Comparison of ENCODE assay signal across 8 cellular contexts in the genomic region with DNA sequence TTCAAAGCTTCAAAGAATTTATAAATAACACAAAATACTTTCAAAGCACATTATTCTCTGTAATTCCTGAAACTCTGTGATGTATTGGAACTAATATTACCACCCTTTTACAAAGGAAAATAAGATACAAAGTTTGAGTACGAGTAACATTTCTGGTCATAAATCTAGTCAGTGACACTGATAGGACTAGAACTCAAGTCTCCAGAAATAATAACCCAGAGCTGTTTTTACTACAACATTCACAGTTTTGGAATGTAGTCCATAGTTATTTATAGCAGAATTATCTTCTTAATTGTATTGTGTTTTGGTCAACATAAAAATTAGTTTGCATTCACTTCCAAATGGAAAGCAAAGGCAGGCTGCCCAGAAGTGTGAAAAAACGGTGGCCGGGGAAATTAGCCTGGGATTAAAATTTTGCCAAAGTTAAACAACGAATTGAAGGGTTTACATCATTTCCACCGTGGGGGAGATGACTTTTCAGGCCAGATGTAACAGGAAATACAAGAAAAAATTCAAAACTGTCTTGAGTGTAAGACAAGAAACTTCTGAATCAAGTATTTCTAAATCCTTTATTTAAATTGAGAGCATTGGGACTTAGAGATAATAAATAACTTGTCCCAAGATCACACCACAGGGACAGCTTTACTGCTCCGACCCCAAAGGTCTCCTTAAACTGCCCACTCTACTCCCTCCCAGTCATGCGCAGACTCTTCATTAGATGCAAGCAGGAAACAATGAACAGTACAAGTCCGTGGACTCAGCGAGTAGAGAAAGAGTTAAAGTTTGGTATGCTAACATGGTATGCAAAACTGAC.
DNase-seq lines count a peak whose midpoint lies in the region; ATAC-seq and TF ChIP-seq lines count a peak whose summit lies in the region.

No MANE protein-coding gene starts in this region.

- H3K27ac ChIP-seq in OCI-LY1 (ENCODE audit: low read depth, low read length, poor library complexity, severe bottlenecking): peak overlapping the region; percentile 78
- peak overlapping the region; percentile 71 for H3K27ac ChIP-seq in effector memory CD4-positive, alpha-beta T cell (ENCODE audit: insufficient read depth, low read length, poor library complexity, severe bottlenecking)

- DNase-seq in GM03348 (ENCODE audit: low spot score): peak; percentile 55
- DNase-seq in H4 (ENCODE audit: low spot score): peak; percentile 22
- no peak for DNase-seq in effector memory CD4-positive, alpha-beta T cell
- no peak for DNase-seq in natural killer cell
- no peak for DNase-seq in SHP77 treated with DMSO at 0.1 percent for 48 hours (lab: John Stamatoyannopoulos, UW)
- no peak for DNase-seq in NCI-H1092 (lab: John Stamatoyannopoulos, UW)

- H3K27me3 Mint-ChIP-seq in natural killer cell (ENCODE audit: low read depth in 2 of 2): peaks cover 2 to 10% of the 10 kb centered on the region in 2 donors

- no peaks in the 10 kb centered on the region for H3K9me3 Mint-ChIP-seq in natural killer cell

- H3K4me1 ChIP-seq in OCI-LY1 (ENCODE audit: insufficient read depth, low read length, severe bottlenecking): peaks cover 49% of the 10 kb centered on the region
- peaks cover 3% of the 10 kb centered on the region for H3K4me1 ChIP-seq in effector memory CD4-positive, alpha-beta T cell (ENCODE audit: control insufficient read depth, insufficient read depth, low read length, poor library complexity, severe bottlenecking)

- no peaks in the 10 kb centered on the region for H3K9me3 ChIP-seq in OCI-LY1 (ENCODE audit: low read length)
- H3K9me3 ChIP-seq in effector memory CD4-positive, alpha-beta T cell (ENCODE audit: control insufficient read depth, low read length): no peaks in the 10 kb centered on the region

- H3K4me3 Mint-ChIP-seq in natural killer cell: peak overlapping the region; percentile 94

- no peaks in the 10 kb centered on the region for H3K36me3 ChIP-seq in OCI-LY1 (ENCODE audit: insufficient read depth, low read length)
- no peaks in the 10 kb centered on the region for H3K36me3 ChIP-seq in effector memory CD4-positive, alpha-beta T cell (ENCODE audit: control insufficient read depth, insufficient read depth, low read length)

- H3K27me3 ChIP-seq in OCI-LY1 (ENCODE audit: insufficient read depth, low read length): no peaks in the 10 kb centered on the region
- H3K27me3 ChIP-seq in effector memory CD4-positive, alpha-beta T cell (replicated peaks; ENCODE audit: control insufficient read depth, insufficient read depth, low read length, poor library complexity, severe bottlenecking): no peaks in the 10 kb centered on the region

- ATAC-seq in natural killer cell (no peak), HG03565 (IDR thresholded peaks at IDR 0.05; ENCODE audit: unreplicated experiment) (no peak)

- H3K9me2 ChIP-seq in OCI-LY1 (ENCODE audit: low read depth, low read length): no peaks in the 10 kb centered on the region

- H2AFZ ChIP-seq in OCI-LY1 (ENCODE audit: low read length): no peak overlapping the region

- H3K36me3 Mint-ChIP-seq in natural killer cell: no peaks in the 10 kb centered on the region

- no peaks in the 10 kb centered on the region for H4K20me1 ChIP-seq in OCI-LY1 (ENCODE audit: insufficient read depth, low read length)

- intact Hi-C loops in natural killer cell (cut with micrococcal nuclease): no loop called here

- H3K79me2 ChIP-seq in OCI-LY1 (ENCODE audit: insufficient read depth, low read length): peaks cover 32% of the 10 kb centered on the region

- peaks cover 19 to 20% of the 10 kb centered on the region in 2 donors for H3K4me1 Mint-ChIP-seq in natural killer cell

- H3K4me2 ChIP-seq in OCI-LY1 (ENCODE audit: low read length): peak overlapping the region; percentile 72

- H3F3A ChIP-seq in OCI-LY1 (ENCODE audit: insufficient read depth, low read length): no peaks in the 10 kb centered on the region

- H3K4me3 ChIP-seq in OCI-LY1 (ENCODE audit: low read depth, low read length, poor library complexity, severe bottlenecking): peak overlapping the region; percentile 76
- H3K4me3 ChIP-seq in effector memory CD4-positive, alpha-beta T cell (ENCODE audit: insufficient read depth, low read depth, low read length, poor library complexity, severe bottlenecking): peak overlapping the region; percentile 87

- H3K9ac ChIP-seq in OCI-LY1 (ENCODE audit: low read length): peak overlapping the region; percentile 69; the same call in 1 of the 2 replicates

- no peak for TF ChIP-seq CTCF in OCI-LY1 (IDR thresholded peaks at IDR 0.05; ENCODE audit: low read length)
- TF ChIP-seq CTCF in natural killer cell (IDR thresholded peaks at IDR 0.05): no peak

- peak overlapping the region; percentile 67 to 85 for H3K27ac Mint-ChIP-seq in natural killer cell

Comparison
In these comparisons a context has a peak if more than half of its experiments do, and no peak if none do; other contexts are left out.
1. DNase-seq: peak in GM03348 (single experiment) and H4 (single experiment); none in effector memory CD4-positive, alpha-beta T cell (0 of 3), natural killer cell (single experiment), SHP77 treated with DMSO at 0.1 percent for 48 hours (single experiment) and NCI-H1092 (single experiment).